In genomic region chr7:152851881-152852417, GRCh38 we compare ENCODE assay signal across 24 cellular contexts.
"Had no signal": no experiment of that assay in that cellular context is flagged by ENCODE, and none has a peak within 500 bp of the region (broad histone marks: within the 10 kb centered on the region; RNA-seq: fewer than 3 reads in every experiment).

No MANE protein-coding gene starts in this region.

- H3K27me3 ChIP-seq: colonic mucosa, dorsolateral prefrontal cortex, esophagus squamous epithelium, gastroesophageal sphincter, ovary, spleen, vagina had no signal

- H3K27ac ChIP-seq: colonic mucosa, dorsolateral prefrontal cortex, esophagus squamous epithelium, gastroesophageal sphincter, ovary, prostate gland, spleen, thoracic aorta, vagina, WERI-Rb-1 had no signal

- H3K9me3 Mint-ChIP-seq: activated naive CD8-positive, alpha-beta T cell treated with anti-CD3 and anti-CD28 coated beads, Interleukin-2, amount 10 ng/mL, durations not matched to agents 7 days and 5 days; effector memory CD8-positive, alpha-beta T cell; memory B cell; T-helper 2 cell treated with Interferon-gamma antibody and Interleukin-4, amounts not matched to agents 5 μg/mL and 100 μg/mL, for 36 hours; type B pancreatic cell had no signal

- H3K4me1 Mint-ChIP-seq: activated naive CD8-positive, alpha-beta T cell treated with anti-CD3 and anti-CD28 coated beads, Interleukin-2, amount 10 ng/mL, durations not matched to agents 7 days and 5 days; memory B cell had no signal

- H3K4me3 ChIP-seq: colonic mucosa, dorsolateral prefrontal cortex, esophagus squamous epithelium, gastroesophageal sphincter, ovary, prostate gland, spleen, thoracic aorta, vagina had no signal

- H3K4me3 Mint-ChIP-seq: activated naive CD8-positive, alpha-beta T cell treated with anti-CD3 and anti-CD28 coated beads, Interleukin-2, amount 10 ng/mL, durations not matched to agents 7 days and 5 days; effector memory CD8-positive, alpha-beta T cell; memory B cell; T-helper 2 cell treated with Interferon-gamma antibody and Interleukin-4, amounts not matched to agents 5 μg/mL and 100 μg/mL, for 36 hours; type B pancreatic cell had no signal

- H3K9me3 ChIP-seq: colonic mucosa, esophagus squamous epithelium, gastroesophageal sphincter, ovary, prostate gland, spleen, thoracic aorta, vagina had no signal

- DNase-seq: activated CD4-positive, alpha-beta T cell treated with anti-CD3 and anti-CD28 coated beads for 1 hour; activated gamma-delta T cell treated with Interleukin-2 at 50 U/mL for 16 hours; activated naive CD8-positive, alpha-beta T cell treated with anti-CD3 and anti-CD28 coated beads, Interleukin-2, amount 10 ng/mL, durations not matched to agents 7 days and 5 days; activated T-cell treated with anti-CD3 and anti-CD28 coated beads, Interleukin-2, amount 50 U/mL, for 1 hour; amniotic stem cell; colonic mucosa; dorsolateral prefrontal cortex; effector memory CD8-positive, alpha-beta T cell; esophagus squamous epithelium; hypothalamus; ovary; spleen; stimulated activated CD4-positive, alpha-beta T cell treated with anti-CD3 and anti-CD28 coated beads, Interleukin-4, amount 100 ng/mL, for 1 hour; stimulated activated naive CD4-positive, alpha-beta T cell; WERI-Rb-1 had no signal

- H3K36me3 ChIP-seq: colonic mucosa, ovary, prostate gland, WERI-Rb-1 had no signal

- ATAC-seq: effector memory CD8-positive, alpha-beta T cell; gastroesophageal sphincter had no signal

- H3K4me1 ChIP-seq: colonic mucosa, esophagus squamous epithelium, gastroesophageal sphincter, prostate gland, spleen, vagina had no signal

- H3K27ac Mint-ChIP-seq: activated naive CD8-positive, alpha-beta T cell treated with anti-CD3 and anti-CD28 coated beads, Interleukin-2, amount 10 ng/mL, durations not matched to agents 7 days and 5 days; effector memory CD8-positive, alpha-beta T cell; memory B cell; T-helper 2 cell treated with Interferon-gamma antibody and Interleukin-4, amounts not matched to agents 5 μg/mL and 100 μg/mL, for 36 hours; type B pancreatic cell had no signal

- H3K27me3 Mint-ChIP-seq: activated naive CD8-positive, alpha-beta T cell treated with anti-CD3 and anti-CD28 coated beads, Interleukin-2, amount 10 ng/mL, durations not matched to agents 7 days and 5 days; effector memory CD8-positive, alpha-beta T cell; memory B cell; type B pancreatic cell had no signal

- H3K36me3 Mint-ChIP-seq: activated naive CD8-positive, alpha-beta T cell treated with anti-CD3 and anti-CD28 coated beads, Interleukin-2, amount 10 ng/mL, durations not matched to agents 7 days and 5 days had no signal

- FAIRE-seq: bronchial epithelial cell, TTC549 had no signal
